ENCODE assay signal across 12 cellular contexts in the genomic region with DNA sequence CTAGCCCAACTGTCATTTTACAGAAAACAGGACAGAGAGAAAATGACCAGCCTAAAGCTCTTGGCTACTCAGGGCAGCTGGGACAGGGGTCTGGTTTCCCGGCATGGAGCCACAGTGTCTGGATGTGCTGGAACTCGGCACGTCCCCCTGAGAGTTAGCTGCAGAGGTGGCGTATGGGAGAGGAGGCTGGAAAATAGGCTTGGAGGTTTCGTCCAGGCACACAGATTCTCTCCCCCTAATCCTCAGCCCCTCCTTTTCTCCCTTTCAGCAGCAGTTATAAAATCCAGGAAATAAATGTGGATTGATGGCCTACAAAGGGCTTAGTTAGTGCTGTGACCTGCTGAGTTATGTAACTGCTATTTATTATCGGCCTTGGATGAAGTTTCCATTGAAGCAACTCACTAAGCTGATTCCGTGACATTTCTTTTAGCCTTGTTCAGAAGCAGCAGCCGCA.
DNase-seq lines count a peak whose midpoint lies in the region; ATAC-seq and TF ChIP-seq lines count a peak whose summit lies in the region.
"Had no signal": no experiment of that assay in that cellular context is flagged by ENCODE, and none has a peak within 500 bp of the region (broad histone marks: within the 10 kb centered on the region; RNA-seq: fewer than 3 reads in every experiment).

No MANE protein-coding gene starts in this region.

- POLR2A ChIA-PET in HEK293T (lab: Yijun Ruan, JAX), result interaction anchor here (1.5 to 4.5 kb wide), 2 partner anchors 90 to 198 kb away, joined by 3 to 81 read pairs; a partner anchor contains a TSS

- ATAC-seq in body of pancreas, result peak; percentile 64
- no peak for ATAC-seq in HG03354 (IDR thresholded peaks at IDR 0.05; ENCODE audit: poor library complexity, severe bottlenecking, unreplicated experiment)
- ATAC-seq in GM18517 (IDR thresholded peaks at IDR 0.05; ENCODE audit: unreplicated experiment), result no peak

- no peaks in the 10 kb centered on the region for H3K36me3 ChIP-seq in body of pancreas (replicated peaks in 1 of 2; ENCODE audit: insufficient read depth in 1 of 2, low read depth in 2 of 2)
- peaks cover 0 to 7% (median 0%) of the 10 kb centered on the region in 4 donors for H3K36me3 ChIP-seq in liver (ENCODE audit: control insufficient read depth in 4 of 4, insufficient read depth in 3 of 4, low read depth in 1 of 4, low read length in 3 of 4)

- CTCF ChIA-PET in HEK293T (lab: Yijun Ruan, JAX), result interaction anchor here (0.9 to 4.1 kb wide), 5 partner anchors 9 to 103 kb away, joined by 3 to 40 read pairs (median 5); no protein-coding TSS in a partner anchor

- WGBS in body of pancreas, 2 donors, result 41 to 43% methylated on average over 8 of the region's 8 CpGs
- WGBS in liver, result 72% methylated on average over 8 of the region's 8 CpGs

- no peaks in the 10 kb centered on the region for H3K27me3 ChIP-seq in body of pancreas
- H3K27me3 ChIP-seq in liver (ENCODE audit: control insufficient read depth in 4 of 4, insufficient read depth in 4 of 4, low read length in 3 of 4), result no peaks in the 10 kb centered on the region
- H3K27me3 ChIP-seq: Peyer's patch had no signal

- DNase-seq in HEK293T (ENCODE audit: extremely low spot score) (no peak), body of pancreas (peak in 1 of 4 donors; percentile 25), NCI-H1105 (lab: John Stamatoyannopoulos, UW) (no peak), DMS114 treated with DMSO at 0.1 percent for 48 hours (lab: John Stamatoyannopoulos, UW; ENCODE audit: unreplicated experiment) (no peak)
- DNase-seq: aorta, NCI-H2171 treated with DMSO at 0.1 percent for 48 hours, small intestine had no signal

- no peak for TF ChIP-seq CTCF in body of pancreas (IDR thresholded peaks at IDR 0.05)
- no peak for TF ChIP-seq CTCF in liver (IDR thresholded peaks at IDR 0.05; ENCODE audit: low read depth, low read length, missing input control)

- intact Hi-C loops in body of pancreas (cut with DNase I), result loop anchor here (10.0 kb wide), 1 partner anchor 171 kb away; no protein-coding TSS in a partner anchor

- H3K9ac ChIP-seq in liver (ENCODE audit: low read depth in 1 of 2, low read length in 2 of 2), result peak overlapping the region in 1 of 2 donors; percentile 9

- peak in 1 of 3 donors; percentile 10 for TF ChIP-seq POLR2A in body of pancreas (IDR thresholded peaks at IDR 0.05)

- H3K9me3 ChIP-seq in body of pancreas, result no peaks in the 10 kb centered on the region
- no peaks in the 10 kb centered on the region for H3K9me3 ChIP-seq in liver (ENCODE audit: control insufficient read depth in 4 of 4, low read length in 3 of 4)
- H3K9me3 ChIP-seq: Peyer's patch had no signal

- H3K4me3 ChIP-seq in body of pancreas (no peak overlapping the region), liver (ENCODE audit: low read depth in 1 of 3, low read length in 3 of 3) (no peak overlapping the region), skin epidermis (no peak overlapping the region)
- H3K4me3 ChIP-seq: Peyer's patch had no signal

- peak in 1 of 2 donors; percentile 12 for TF ChIP-seq RAD21 in liver (IDR thresholded peaks at IDR 0.05)

- peaks cover 36% of the 10 kb centered on the region for H3K4me1 ChIP-seq in body of pancreas
- H3K4me1 ChIP-seq in liver (ENCODE audit: control insufficient read depth in 4 of 4, insufficient read depth in 4 of 4, low read length in 3 of 4), result peaks cover 0 to 19% (median 1%) of the 10 kb centered on the region in 4 donors

- H3K27ac ChIP-seq in body of pancreas (peak overlapping the region; percentile 33 to 69 (median 64)), liver (ENCODE audit: low read depth in 1 of 2, low read length in 2 of 2) (peak overlapping the region in 1 of 2 donors; percentile 52), skin epidermis (peak overlapping the region in 11 of 21 experiments; percentile 7 to 87 (median 34))

TF ChIP-seq in HEK293T, 16 proteins besides CTCF, POLR2A, EP300 and RAD21:
- TF ChIP-seq FOXM1 (IDR thresholded peaks at IDR 0.05; ENCODE audit: borderline replicate concordance) (no peak), LEF1 (IDR thresholded peaks at IDR 0.05; ENCODE audit: borderline replicate concordance) (no peak)
- TF ChIP-seq, protein P1, sequence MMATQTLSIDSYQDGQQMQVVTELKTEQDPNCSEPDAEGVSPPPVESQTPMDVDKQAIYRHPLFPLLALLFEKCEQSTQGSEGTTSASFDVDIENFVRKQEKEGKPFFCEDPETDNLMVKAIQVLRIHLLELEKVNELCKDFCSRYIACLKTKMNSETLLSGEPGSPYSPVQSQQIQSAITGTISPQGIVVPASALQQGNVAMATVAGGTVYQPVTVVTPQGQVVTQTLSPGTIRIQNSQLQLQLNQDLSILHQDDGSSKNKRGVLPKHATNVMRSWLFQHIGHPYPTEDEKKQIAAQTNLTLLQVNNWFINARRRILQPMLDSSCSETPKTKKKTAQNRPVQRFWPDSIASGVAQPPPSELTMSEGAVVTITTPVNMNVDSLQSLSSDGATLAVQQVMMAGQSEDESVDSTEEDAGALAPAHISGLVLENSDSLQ (IDR thresholded peaks at IDR 0.05), result 0 out of 2 replicates have a peak, but pooled peaks have one; percentile 3

TF ChIP-seq in liver, 16 proteins besides CTCF, POLR2A, EP300 and RAD21:
- TF ChIP-seq GABPA (IDR thresholded peaks at IDR 0.05 in 1 of 2, conservative IDR thresholded peaks at IDR 0.05 in 1 of 2) (no peak), JUND (IDR thresholded peaks at IDR 0.05) (no peak), EGR1 (IDR thresholded peaks at IDR 0.05; ENCODE audit: low read depth in 2 of 2) (no peak), HNF4A (conservative IDR thresholded peaks at IDR 0.05) (no peak), RXRA (IDR thresholded peaks at IDR 0.05) (no peak), NR2F2 (IDR thresholded peaks at IDR 0.05) (peak; percentile 25)
